Comparison of ENCODE assay signal across 14 cellular contexts in the genomic region with DNA sequence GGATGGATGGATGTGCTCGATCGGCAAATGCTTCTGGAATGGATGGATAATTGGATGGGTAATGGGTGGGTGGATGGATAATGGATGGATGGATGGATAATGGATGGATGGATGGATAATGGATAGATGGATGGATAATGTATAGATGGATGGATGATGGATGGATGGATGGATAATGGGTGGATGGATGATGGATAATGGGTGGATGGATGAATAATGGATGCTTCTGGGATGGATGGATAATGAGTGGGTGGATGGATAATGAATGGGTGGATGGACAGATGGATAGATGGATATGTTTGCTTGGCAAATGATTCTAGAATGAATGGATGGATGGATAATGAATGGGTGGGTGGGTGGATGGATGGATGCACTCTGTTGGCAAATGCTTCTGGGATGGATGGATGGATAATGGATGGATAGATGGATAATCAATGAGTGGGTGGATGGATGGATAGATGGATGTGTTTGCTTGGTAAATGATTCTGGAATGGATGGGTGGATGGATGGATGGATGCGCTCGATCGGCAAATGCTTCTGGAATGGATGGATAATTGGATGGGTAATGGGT. TPM values are rescaled to one million over a fixed set of nuclear protein-coding genes. Genes with fewer than 3 reads are reported as not detected.
A peak's percentile ranks its signal among the peaks of the same experiment; 100 is the strongest.
DNase-seq lines count a peak whose midpoint lies in the region; ATAC-seq and TF ChIP-seq lines count a peak whose summit lies in the region.
"Had no signal": no experiment of that assay in that cellular context is flagged by ENCODE, and none has a peak within 500 bp of the region (broad histone marks: within the 10 kb centered on the region; RNA-seq: fewer than 3 reads in every experiment).

No MANE protein-coding gene starts in this region.

- no peak overlapping the region for H3K4me3 ChIP-seq in GM23338
- H3K4me3 ChIP-seq in osteoblast (ENCODE audit: insufficient read depth, low read length): no peak overlapping the region
- H3K4me3 ChIP-seq: pancreas, SJCRH30, smooth muscle cell had no signal

- peak overlapping the region; percentile 0 for H3K4me3 Mint-ChIP-seq in T-helper 1 cell treated with Interleukin-12 subunit alpha and Interleukin-12 subunit beta and Interleukin-4 antibody, amounts not matched to agents 30 μg/mL and 1 μg/mL, for 36 hours
- H3K4me3 Mint-ChIP-seq in GM23338: peak overlapping the region; percentile 6; the same call in 1 of the 3 replicates
- peak overlapping the region; percentile 1 to 25 (median 9) for H3K4me3 Mint-ChIP-seq in brain

- H3K9me3 ChIP-seq in osteoblast (ENCODE audit: low read depth, low read length): no peaks in the 10 kb centered on the region
- H3K9me3 ChIP-seq: pancreas, SJCRH30 had no signal

- H3F3A ChIP-seq in GM23338 (replicated peaks; ENCODE audit: low read depth): peaks cover 19% of the 10 kb centered on the region

- no peak overlapping the region for H3K27ac ChIP-seq in GM23338 (ENCODE audit: low read depth)
- no peak overlapping the region for H3K27ac ChIP-seq in osteoblast (ENCODE audit: low read depth, low read length)
- H3K27ac ChIP-seq: pancreas, SJCRH30 had no signal

- H2AFZ ChIP-seq in GM23338 (no peak overlapping the region), osteoblast (ENCODE audit: low read length) (no peak overlapping the region)

- ATAC-seq in GM23338 (no peak), HG03280 (IDR thresholded peaks at IDR 0.05; ENCODE audit: unreplicated experiment) (no peak), HG03045 (IDR thresholded peaks at IDR 0.05; ENCODE audit: unreplicated experiment) (no peak), HG03108 (IDR thresholded peaks at IDR 0.05; ENCODE audit: unreplicated experiment) (no peak)
- ATAC-seq: pancreas had no signal

- H3K9me3 Mint-ChIP-seq in T-helper 1 cell treated with Interleukin-12 subunit alpha and Interleukin-12 subunit beta and Interleukin-4 antibody, amounts not matched to agents 30 μg/mL and 1 μg/mL, for 36 hours: no peaks in the 10 kb centered on the region
- H3K9me3 Mint-ChIP-seq in GM23338 (peaks cover 11% of the 10 kb centered on the region; the same call in 2 of the 3 replicates), brain (no peaks in the 10 kb centered on the region)

- no peak overlapping the region for H3K27ac Mint-ChIP-seq in T-helper 1 cell treated with Interleukin-12 subunit alpha and Interleukin-12 subunit beta and Interleukin-4 antibody, amounts not matched to agents 30 μg/mL and 1 μg/mL, for 36 hours
- H3K27ac Mint-ChIP-seq in GM23338: no peak overlapping the region
- peak overlapping the region; percentile 2 to 97 (median 11) for H3K27ac Mint-ChIP-seq in brain

- no peaks in the 10 kb centered on the region for H3K27me3 ChIP-seq in GM23338 (ENCODE audit: insufficient read depth)
- no peaks in the 10 kb centered on the region for H3K27me3 ChIP-seq in osteoblast (ENCODE audit: insufficient read depth, low read length)
- H3K27me3 ChIP-seq: pancreas, SJCRH30 had no signal

- H4K20me1 ChIP-seq in GM23338 (replicated peaks; ENCODE audit: insufficient read depth) (peaks cover 22% of the 10 kb centered on the region), osteoblast (ENCODE audit: insufficient read depth, low read length) (peaks cover 25% of the 10 kb centered on the region)

- H3K79me2 ChIP-seq in GM23338 (replicated peaks; ENCODE audit: insufficient read depth) (peaks cover 38% of the 10 kb centered on the region), osteoblast (ENCODE audit: insufficient read depth, low read length) (peaks cover 28% of the 10 kb centered on the region)

- H3K4me1 ChIP-seq in GM23338 (ENCODE audit: insufficient read depth) (peaks cover 11% of the 10 kb centered on the region; the same call in 1 of the 2 replicates), osteoblast (ENCODE audit: insufficient read depth, low read length) (peaks cover 31% of the 10 kb centered on the region)
- H3K4me1 ChIP-seq: SJCRH30 had no signal

- H3K36me3 ChIP-seq in GM23338 (ENCODE audit: insufficient read depth) (peaks cover 5% of the 10 kb centered on the region; the same call in 1 of the 2 replicates), osteoblast (ENCODE audit: insufficient read depth, low read length) (peaks cover 8% of the 10 kb centered on the region)
- H3K36me3 ChIP-seq: pancreas had no signal

- H3K4me2 ChIP-seq in GM23338: no peak overlapping the region
- peak overlapping the region; percentile 96 for H3K4me2 ChIP-seq in osteoblast (ENCODE audit: insufficient read depth, low read length)
- H3K4me2 ChIP-seq: smooth muscle cell had no signal

- DNase-seq in T-helper 1 cell (no peak), GM23338 (ENCODE audit: low spot score) (no peak), osteoblast (ENCODE audit: insufficient read length, low spot score, missing footprints) (peak; percentile 26)
- DNase-seq: 8988T, NCI-H1417 treated with DMSO at 0.1 percent for 48 hours, SJCRH30, substantia nigra had no signal

- H3K9me2 ChIP-seq in GM23338 (ENCODE audit: insufficient read depth): no peaks in the 10 kb centered on the region

- H3K4me1 Mint-ChIP-seq in T-helper 1 cell treated with Interleukin-12 subunit alpha and Interleukin-12 subunit beta and Interleukin-4 antibody, amounts not matched to agents 30 μg/mL and 1 μg/mL, for 36 hours (ENCODE audit: low read depth): peaks cover 26% of the 10 kb centered on the region
- H3K4me1 Mint-ChIP-seq in GM23338 (peaks cover 23% of the 10 kb centered on the region), brain (peaks cover 41% of the 10 kb centered on the region)

- TF ChIP-seq CTCF in GM23338 (conservative IDR thresholded peaks at IDR 0.05; ENCODE audit: low read depth in 2 of 2): no peak
- no peak for TF ChIP-seq CTCF in brain (conservative IDR thresholded peaks at IDR 0.05)
- no peak for TF ChIP-seq CTCF in osteoblast (IDR thresholded peaks at IDR 0.05; ENCODE audit: extremely low read depth, low read depth, low read length)

- H3K27me3 Mint-ChIP-seq in T-helper 1 cell treated with Interleukin-12 subunit alpha and Interleukin-12 subunit beta and Interleukin-4 antibody, amounts not matched to agents 30 μg/mL and 1 μg/mL, for 36 hours (ENCODE audit: low read depth): no peaks in the 10 kb centered on the region
- H3K27me3 Mint-ChIP-seq in GM23338 (ENCODE audit: insufficient read depth, low read depth, poor library complexity): peaks cover 25% of the 10 kb centered on the region
- peaks cover 3% of the 10 kb centered on the region for H3K27me3 Mint-ChIP-seq in brain

- H3K36me3 Mint-ChIP-seq in T-helper 1 cell treated with Interleukin-12 subunit alpha and Interleukin-12 subunit beta and Interleukin-4 antibody, amounts not matched to agents 30 μg/mL and 1 μg/mL, for 36 hours (ENCODE audit: low read depth): peaks cover 22% of the 10 kb centered on the region
- H3K36me3 Mint-ChIP-seq in GM23338 (ENCODE audit: low read depth) (peaks cover 60% of the 10 kb centered on the region), brain (peaks cover 25% of the 10 kb centered on the region)

TF ChIP-seq in GM23338, 12 proteins besides CTCF, POLR2A, EP300 and RAD21 (continues in another document):
- TF ChIP-seq EZH2 (IDR thresholded peaks at IDR 0.05; ENCODE audit: low read depth, unreplicated experiment) (no peak), ZNF331 (CRISPR knock-in tag; IDR thresholded peaks at IDR 0.05; ENCODE audit: low read depth) (no peak), NANOG (IDR thresholded peaks at IDR 0.05; ENCODE audit: borderline replicate concordance) (no peak), POLR2AphosphoS5 (IDR thresholded peaks at IDR 0.05; ENCODE audit: low read depth) (no peak), CREB1 (CRISPR knock-in tag; IDR thresholded peaks at IDR 0.05; ENCODE audit: low read depth) (no peak), ZNF114 (CRISPR knock-in tag; IDR thresholded peaks at IDR 0.05) (no peak), JUNB (IDR thresholded peaks at IDR 0.05; ENCODE audit: unreplicated experiment) (no peak), EZH2phosphoT487 (IDR thresholded peaks at IDR 0.05; ENCODE audit: unreplicated experiment) (no peak)
- TF ChIP-seq, protein P1, sequence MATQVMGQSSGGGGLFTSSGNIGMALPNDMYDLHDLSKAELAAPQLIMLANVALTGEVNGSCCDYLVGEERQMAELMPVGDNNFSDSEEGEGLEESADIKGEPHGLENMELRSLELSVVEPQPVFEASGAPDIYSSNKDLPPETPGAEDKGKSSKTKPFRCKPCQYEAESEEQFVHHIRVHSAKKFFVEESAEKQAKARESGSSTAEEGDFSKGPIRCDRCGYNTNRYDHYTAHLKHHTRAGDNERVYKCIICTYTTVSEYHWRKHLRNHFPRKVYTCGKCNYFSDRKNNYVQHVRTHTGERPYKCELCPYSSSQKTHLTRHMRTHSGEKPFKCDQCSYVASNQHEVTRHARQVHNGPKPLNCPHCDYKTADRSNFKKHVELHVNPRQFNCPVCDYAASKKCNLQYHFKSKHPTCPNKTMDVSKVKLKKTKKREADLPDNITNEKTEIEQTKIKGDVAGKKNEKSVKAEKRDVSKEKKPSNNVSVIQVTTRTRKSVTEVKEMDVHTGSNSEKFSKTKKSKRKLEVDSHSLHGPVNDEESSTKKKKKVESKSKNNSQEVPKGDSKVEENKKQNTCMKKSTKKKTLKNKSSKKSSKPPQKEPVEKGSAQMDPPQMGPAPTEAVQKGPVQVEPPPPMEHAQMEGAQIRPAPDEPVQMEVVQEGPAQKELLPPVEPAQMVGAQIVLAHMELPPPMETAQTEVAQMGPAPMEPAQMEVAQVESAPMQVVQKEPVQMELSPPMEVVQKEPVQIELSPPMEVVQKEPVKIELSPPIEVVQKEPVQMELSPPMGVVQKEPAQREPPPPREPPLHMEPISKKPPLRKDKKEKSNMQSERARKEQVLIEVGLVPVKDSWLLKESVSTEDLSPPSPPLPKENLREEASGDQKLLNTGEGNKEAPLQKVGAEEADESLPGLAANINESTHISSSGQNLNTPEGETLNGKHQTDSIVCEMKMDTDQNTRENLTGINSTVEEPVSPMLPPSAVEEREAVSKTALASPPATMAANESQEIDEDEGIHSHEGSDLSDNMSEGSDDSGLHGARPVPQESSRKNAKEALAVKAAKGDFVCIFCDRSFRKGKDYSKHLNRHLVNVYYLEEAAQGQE (IDR thresholded peaks at IDR 0.05; ENCODE audit: unreplicated experiment): no peak

RNA-seq across cellular contexts. Expression of a gene that starts 3.8 kb away (rescaled TPM):
- 394 and 486 TPM in 2 replicates for total RNA-seq in GM23338 (2014; rRNA removed; shearing (Covaris generic))
- polyA plus RNA-seq in GM23338 (2016; fragmentation: Nextera tagmentation; extraction: Ambion mirVana) (358 TPM in 2 replicates), brain (ENCODE audit: insufficient read depth, low read depth, low replicate concordance) (412 TPM)
- 182 and 203 TPM in 2 replicates for total RNA-seq in osteoblast

RNA-seq across cellular contexts. Expression of a gene that starts 57.0 kb away (rescaled TPM):
- total RNA-seq in GM23338 (2014; rRNA removed; shearing (Covaris generic)): 50.3 and 53.7 TPM in 2 replicates
- polyA plus RNA-seq in GM23338 (2016; fragmentation: Nextera tagmentation; extraction: Ambion mirVana): 55.6 and 61.2 TPM in 2 replicates
- polyA plus RNA-seq in brain (ENCODE audit: insufficient read depth, low read depth, low replicate concordance): 32.8 TPM
- 22.4 and 24.6 TPM in 2 replicates for total RNA-seq in osteoblast

RNA-seq across cellular contexts. Expression of a gene that starts 59.1 kb away (rescaled TPM):
- total RNA-seq in GM23338 (2014; rRNA removed; shearing (Covaris generic)): 0.39 TPM in 1 of 2 replicates, not detected in the other
- polyA plus RNA-seq in GM23338 (2016; fragmentation: Nextera tagmentation; extraction: Ambion mirVana) (0.78 and 0.86 TPM in 2 replicates), brain (ENCODE audit: insufficient read depth, low read depth, low replicate concordance) (2.9 TPM)
- total RNA-seq in osteoblast: 0.72 and 0.88 TPM in 2 replicates
- total RNA-seq: SJCRH30, smooth muscle cell had no signal

Comparison
In these comparisons a context has a peak if more than half of its experiments do, and no peak if none do; other contexts are left out.
1. H3K27ac Mint-ChIP-seq: peak in brain (5 of 5); none in T-helper 1 cell treated with Interleukin-12 subunit alpha and Interleukin-12 subunit beta and Interleukin-4 antibody, amounts not matched to agents 30 μg/mL and 1 μg/mL, for 36 hours (single experiment) and GM23338 (single experiment).
2. Peak in every context shown above with its lines, with median percentiles within 50 percentile points of each other: H3K4me3 Mint-ChIP-seq.